In the genomic region with DNA sequence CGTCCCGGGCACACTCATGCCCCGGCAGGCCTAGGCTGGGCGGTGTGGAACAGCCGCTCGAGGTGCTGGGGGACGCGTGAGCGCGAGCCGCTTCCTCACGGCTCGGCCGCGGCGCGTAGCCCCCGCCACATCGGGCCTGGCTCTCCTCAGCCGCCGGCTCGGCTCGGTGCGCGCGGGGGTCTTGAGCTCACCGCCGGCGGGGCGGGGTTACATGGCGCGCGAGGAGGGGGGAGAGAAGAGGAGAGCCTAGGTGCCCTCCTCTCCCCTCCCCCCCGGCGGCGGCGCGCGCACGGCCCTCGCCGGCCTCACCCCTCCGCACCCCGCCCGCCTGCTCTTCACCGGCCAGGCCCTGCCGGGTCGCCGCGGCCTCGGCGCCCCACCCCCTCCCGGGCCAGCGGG, we compare ENCODE assay signal across 8 cellular contexts. TPM values are rescaled to one million over a fixed set of nuclear protein-coding genes. Genes with fewer than 3 reads are reported as not detected.
A peak's percentile ranks its signal among the peaks of the same experiment; 100 is the strongest.
DNase-seq lines count a peak whose midpoint lies in the region; ATAC-seq, FAIRE-seq and TF ChIP-seq lines count a peak whose summit lies in the region.

No MANE protein-coding gene starts in this region.

- TF ChIP-seq CTCF in heart right ventricle (IDR thresholded peaks at IDR 0.05) (no peak), prostate gland (IDR thresholded peaks at IDR 0.05) (no peak)

- no peak for TF ChIP-seq POLR2A in prostate gland (IDR thresholded peaks at IDR 0.05)

- ATAC-seq in GM21619 (IDR thresholded peaks at IDR 0.05; ENCODE audit: unreplicated experiment): peak; percentile 40
- peak; percentile 71 to 94 (median 80) for ATAC-seq in heart right ventricle

- H3K9me3 ChIP-seq in adipocyte (ENCODE audit: control insufficient read depth, low read length) (no peaks in the 10 kb centered on the region), heart right ventricle (no peaks in the 10 kb centered on the region), prostate gland (no peaks in the 10 kb centered on the region)

- H3K9ac ChIP-seq in adipocyte (ENCODE audit: low read length): peak overlapping the region; percentile 85

- FAIRE-seq in urothelium cell line (lab: Jason Lieb, UNC): no peak

- peak overlapping the region; percentile 95 to 99 (median 98) for H3K27ac ChIP-seq in heart right ventricle
- H3K27ac ChIP-seq in prostate gland: peak overlapping the region; percentile 97 to 99

- H3K4me1 ChIP-seq in adipocyte (ENCODE audit: control insufficient read depth, insufficient read depth, low read length) (peaks cover 23% of the 10 kb centered on the region), heart right ventricle (peaks cover 4 to 70% (median 60%) of the 10 kb centered on the region in 9 donors), prostate gland (replicated peaks) (no peaks in the 10 kb centered on the region)

- intact Hi-C loops in heart right ventricle (cut with DNase I) (loop anchor here in 1 of 10 donors (10.0 kb wide), 1 partner anchor 53 kb away; no protein-coding TSS in a partner anchor), prostate gland (cut with DNase I) (no loop called here)

- 0 to 1% methylated on average over 19 to 39 of the region's 54 CpGs for WGBS in heart right ventricle, 2 donors
- WGBS in prostate gland: 3% methylated on average over 12 of the region's 54 CpGs

- peak; percentile 64 for DNase-seq in EH (ENCODE audit: low read depth)
- DNase-seq in Jurkat, Clone E6-1 (ENCODE audit: low read depth, low spot score): peak; percentile 57
- DNase-seq in SKM-1 treated with dmso at 0.1 percent for 144 hours (lab: John Stamatoyannopoulos, UW; ENCODE audit: unreplicated experiment): peak; percentile 52
- peak; percentile 85 for DNase-seq in adipocyte (ENCODE audit: low read depth)
- peak; percentile 78 to 81 for DNase-seq in heart right ventricle
- DNase-seq in prostate gland (ENCODE audit: low spot score): peak; percentile 75
- DNase-seq in urothelium cell line (ENCODE audit: low spot score): peak; percentile 54

- peak overlapping the region; percentile 79 for H3K4me3 ChIP-seq in Jurkat, Clone E6-1 (ENCODE audit: low read length)
- peak overlapping the region; percentile 94 for H3K4me3 ChIP-seq in adipocyte (ENCODE audit: low read length)
- peak overlapping the region; percentile 68 to 97 (median 84) for H3K4me3 ChIP-seq in heart right ventricle
- H3K4me3 ChIP-seq in prostate gland: peak overlapping the region; percentile 80 to 93

- H3K36me3 ChIP-seq in adipocyte (ENCODE audit: control insufficient read depth, insufficient read depth, low read length, severe bottlenecking) (peaks cover 7% of the 10 kb centered on the region), heart right ventricle (peaks cover 0 to 35% (median 0%) of the 10 kb centered on the region in 9 donors), prostate gland (no peaks in the 10 kb centered on the region)

- no peaks in the 10 kb centered on the region for H3K27me3 ChIP-seq in adipocyte (replicated peaks; ENCODE audit: control insufficient read depth, insufficient read depth, low read length)
- H3K27me3 ChIP-seq in heart right ventricle: no peaks in the 10 kb centered on the region
- no peaks in the 10 kb centered on the region for H3K27me3 ChIP-seq in prostate gland (replicated peaks; ENCODE audit: insufficient read depth)

RNA-seq across cellular contexts. Expression of gene RANBP6, which starts 7.7 kb away (rescaled TPM):
- 24.4 TPM for polyA plus RNA-seq in Jurkat, Clone E6-1 (2012; ENCODE audit: insufficient read depth, insufficient read length)
- 10 to 100 TPM; 21.5 to 36.2 (median 26.8) TPM for total RNA-seq in heart right ventricle
- 10 to 100 TPM in 1 of 2 donors, 1 to 10 TPM in 1; 8.7 to 12.9 TPM for polyA plus RNA-seq in heart right ventricle
- 10 to 100 TPM; 10.3 to 15.9 TPM for total RNA-seq in prostate gland

Comparison
In these comparisons a context has a peak if more than half of its experiments do, and no peak if none do; other contexts are left out.
1. Peak in every context shown above with its lines: DNase-seq, ATAC-seq, H3K4me3 ChIP-seq and H3K27ac ChIP-seq.